9 cellular contexts compared by ENCODE assay signal in the genomic region with DNA sequence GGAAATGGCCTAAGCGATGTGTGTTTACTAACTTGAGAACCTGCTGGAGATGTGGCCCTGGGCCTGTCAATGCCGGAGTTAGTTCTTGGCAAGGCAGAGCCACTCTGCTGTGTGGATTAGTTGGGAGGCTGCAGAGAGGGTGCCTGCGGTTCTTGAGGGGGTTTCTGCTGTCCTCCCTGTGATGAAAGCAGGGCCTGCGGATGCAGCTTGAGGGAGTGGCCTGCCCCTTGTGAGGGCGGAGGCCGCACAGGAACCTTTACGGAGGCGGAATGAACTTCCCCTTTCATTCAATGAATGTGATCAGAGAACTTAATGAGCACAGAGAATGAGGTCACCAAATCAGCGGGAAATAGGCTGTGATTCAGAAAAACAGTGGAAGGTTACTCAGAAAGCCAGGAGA. TPM values are rescaled to one million over a fixed set of nuclear protein-coding genes. Genes with fewer than 3 reads are reported as not detected.
DNase-seq lines count a peak whose midpoint lies in the region; ATAC-seq and TF ChIP-seq lines count a peak whose summit lies in the region.
"Had no signal": no experiment of that assay in that cellular context is flagged by ENCODE, and none has a peak within 500 bp of the region (broad histone marks: within the 10 kb centered on the region; RNA-seq: fewer than 3 reads in every experiment).

No MANE protein-coding gene starts in this region.

- peaks cover 17% of the 10 kb centered on the region for H3K27me3 Mint-ChIP-seq in activated T-helper 17 cell treated with anti-CD3 and anti-CD28 coated beads, Interleukin-2, amount 50 U/mL, for 72 hours
- H3K27me3 Mint-ChIP-seq in naive thymus-derived CD4-positive, alpha-beta T cell, result peaks cover 3 to 22% (median 16%) of the 10 kb centered on the region in 5 donors

- no peak overlapping the region for H3K4me3 ChIP-seq in naive thymus-derived CD4-positive, alpha-beta T cell (ENCODE audit: low read length)
- no peak overlapping the region for H3K4me3 ChIP-seq in WERI-Rb-1 (ENCODE audit: low read depth, low read length)

- H3K9me3 ChIP-seq in naive thymus-derived CD4-positive, alpha-beta T cell (ENCODE audit: control insufficient read depth in 2 of 3, low read length in 3 of 3), result no peaks in the 10 kb centered on the region
- H3K9me3 ChIP-seq in WERI-Rb-1 (ENCODE audit: severe bottlenecking), result no peaks in the 10 kb centered on the region

- peak overlapping the region; percentile 65 for H3K4me3 Mint-ChIP-seq in activated T-helper 17 cell treated with anti-CD3 and anti-CD28 coated beads, Interleukin-2, amount 50 U/mL, for 72 hours
- H3K4me3 Mint-ChIP-seq in naive thymus-derived CD4-positive, alpha-beta T cell, result peak overlapping the region in 2 of 10 donors; percentile 3 to 30

- peak overlapping the region; percentile 90 for H3K27ac Mint-ChIP-seq in activated T-helper 17 cell treated with anti-CD3 and anti-CD28 coated beads, Interleukin-2, amount 50 U/mL, for 72 hours
- no peak overlapping the region for H3K27ac Mint-ChIP-seq in naive thymus-derived CD4-positive, alpha-beta T cell

- H3K4me1 ChIP-seq in naive thymus-derived CD4-positive, alpha-beta T cell (ENCODE audit: control insufficient read depth in 2 of 2, insufficient read depth in 2 of 2, low read length in 2 of 2), result no peaks in the 10 kb centered on the region

- POLR2A ChIA-PET in naive thymus-derived CD4-positive, alpha-beta T cell (lab: Charles Lee), result no interaction called here

- TF ChIP-seq CTCF in WERI-Rb-1 (IDR thresholded peaks at IDR 0.05; ENCODE audit: low read depth, low read length), result no peak

- H3K9me3 Mint-ChIP-seq in activated T-helper 17 cell treated with anti-CD3 and anti-CD28 coated beads, Interleukin-2, amount 50 U/mL, for 72 hours, result no peaks in the 10 kb centered on the region
- peaks cover 0 to 3% (median 0%) of the 10 kb centered on the region in 11 donors for H3K9me3 Mint-ChIP-seq in naive thymus-derived CD4-positive, alpha-beta T cell

- no peaks in the 10 kb centered on the region for H3K27me3 ChIP-seq in naive thymus-derived CD4-positive, alpha-beta T cell (ENCODE audit: control insufficient read depth in 2 of 2, insufficient read depth in 2 of 2, low read length in 2 of 2)
- no peaks in the 10 kb centered on the region for H3K27me3 ChIP-seq in WERI-Rb-1 (ENCODE audit: insufficient read depth, low read depth, severe bottlenecking)

- H3K27ac ChIP-seq in naive thymus-derived CD4-positive, alpha-beta T cell (ENCODE audit: low read depth, low read length), result no peak overlapping the region
- H3K27ac ChIP-seq in WERI-Rb-1, result no peak overlapping the region; the same call in 1 of the 2 replicates

- intact Hi-C loops in naive thymus-derived CD4-positive, alpha-beta T cell (cut with micrococcal nuclease), result no loop called here

- H3K4me1 Mint-ChIP-seq in activated T-helper 17 cell treated with anti-CD3 and anti-CD28 coated beads, Interleukin-2, amount 50 U/mL, for 72 hours, result peaks cover 14% of the 10 kb centered on the region
- H3K4me1 Mint-ChIP-seq in naive thymus-derived CD4-positive, alpha-beta T cell, result peaks cover 0 to 21% (median 9%) of the 10 kb centered on the region in 7 donors

- ATAC-seq in GM18511 (IDR thresholded peaks at IDR 0.05; ENCODE audit: unreplicated experiment), result peak; percentile 90
- peak; percentile 47 for ATAC-seq in HG03432 (IDR thresholded peaks at IDR 0.05; ENCODE audit: unreplicated experiment)
- ATAC-seq in activated T-helper 17 cell treated with anti-CD3 and anti-CD28 coated beads, Interleukin-2, amount 50 U/mL, for 72 hours (replicated peaks), result peak; percentile 97
- ATAC-seq in naive thymus-derived CD4-positive, alpha-beta T cell, result peak; percentile 90
- ATAC-seq in HG03045 (IDR thresholded peaks at IDR 0.05; ENCODE audit: unreplicated experiment), result no peak

- H3K36me3 ChIP-seq in naive thymus-derived CD4-positive, alpha-beta T cell (ENCODE audit: control insufficient read depth in 2 of 3, insufficient read depth in 3 of 3, low read length in 3 of 3), result no peaks in the 10 kb centered on the region
- H3K36me3 ChIP-seq in WERI-Rb-1, result no peaks in the 10 kb centered on the region

- no peaks in the 10 kb centered on the region for H3K36me3 Mint-ChIP-seq in activated T-helper 17 cell treated with anti-CD3 and anti-CD28 coated beads, Interleukin-2, amount 50 U/mL, for 72 hours (ENCODE audit: low read depth)
- peaks cover 0 to 2% (median 0%) of the 10 kb centered on the region in 5 donors for H3K36me3 Mint-ChIP-seq in naive thymus-derived CD4-positive, alpha-beta T cell

- CTCF ChIA-PET in naive thymus-derived CD4-positive, alpha-beta T cell (lab: Charles Lee), result no interaction called here

- peak in 1 of 9 donors; percentile 61 for DNase-seq in naive thymus-derived CD4-positive, alpha-beta T cell
- DNase-seq in RPMI8226 (no peak), WERI-Rb-1 (no peak), midbrain (lab: John Stamatoyannopoulos, UW) (no peak)

RNA-seq across cellular contexts. Expression of gene VWA3B, which starts 47.2 kb away (rescaled TPM):
- not detected for total RNA-seq in activated T-helper 17 cell treated with anti-CD3 and anti-CD28 coated beads, Interleukin-2, amount 50 U/mL, for 72 hours
- not detected for total RNA-seq in naive thymus-derived CD4-positive, alpha-beta T cell
- not detected for polyA plus RNA-seq in naive thymus-derived CD4-positive, alpha-beta T cell
- total RNA-seq: mononuclear cell had no signal
